ENCODE assay signal across 8 cellular contexts in the genomic region with DNA sequence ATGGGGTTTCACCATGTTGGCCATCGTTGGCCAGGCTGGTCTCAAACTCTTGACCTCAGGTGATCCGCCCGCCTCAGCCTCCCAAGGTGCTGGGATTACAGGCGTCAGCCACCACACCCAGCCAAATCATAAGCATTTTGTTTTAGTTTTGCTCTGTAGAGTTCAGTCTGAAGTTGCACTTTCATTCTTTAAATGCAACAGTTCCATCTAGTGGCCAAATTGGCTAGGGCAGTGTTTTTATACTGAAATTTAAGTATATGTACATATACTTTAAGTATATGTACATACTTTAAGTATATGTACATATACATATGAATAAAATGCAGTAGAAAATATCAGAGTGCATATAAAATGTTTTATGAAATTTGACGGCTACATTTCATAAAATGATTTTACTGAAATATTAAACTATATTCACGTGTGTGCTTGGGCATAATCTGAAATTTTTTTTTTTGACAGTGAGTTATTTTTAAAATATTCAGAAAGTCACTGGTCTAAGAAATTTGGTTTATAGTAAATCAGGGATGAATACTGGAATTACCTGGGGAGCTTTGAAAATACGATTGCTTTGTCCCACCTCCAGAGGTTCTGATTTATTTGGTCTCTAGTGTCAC.
DNase-seq lines count a peak whose midpoint lies in the region; ATAC-seq and TF ChIP-seq lines count a peak whose summit lies in the region.

No MANE protein-coding gene starts in this region.

- peak; percentile 77 for TF ChIP-seq CTCF in cardiac fibroblast (IDR thresholded peaks at IDR 0.05; ENCODE audit: low read depth, low read length)

- peak; percentile 32 for DNase-seq in activated CD4-positive, alpha-beta T cell treated with anti-CD3 and anti-CD28 coated beads for 48 hours
- no peak for DNase-seq in activated CD4-positive, alpha-beta T cell treated with anti-CD3 and anti-CD28 coated beads, Interleukin-2, amount 50 U/mL, for 1 hour
- DNase-seq in NOMO-1 treated with dmso at 0.1 percent for 144 hours (lab: John Stamatoyannopoulos, UW; ENCODE audit: unreplicated experiment) (peak; percentile 50), cardiac fibroblast (ENCODE audit: low read depth in 2 of 2) (peak; percentile 61 to 69), lung microvascular endothelial cell (ENCODE audit: low read depth in 2 of 2) (peak; percentile 50 to 59), GM19240 (ENCODE audit: insufficient read length, low spot score) (no peak)

- H3K4me3 ChIP-seq in cardiac fibroblast (replicated peaks in 1 of 2; ENCODE audit: low read depth in 2 of 2, low read length in 2 of 2): no peak overlapping the region

- ATAC-seq in GM19468 (IDR thresholded peaks at IDR 0.05; ENCODE audit: extremely low read depth, unreplicated experiment) (peak; percentile 25), HG03521 (IDR thresholded peaks at IDR 0.05; ENCODE audit: unreplicated experiment) (peak; percentile 64)

Comparison
In these comparisons a context has a peak if more than half of its experiments do, and no peak if none do; other contexts are left out.
1. DNase-seq: peak in activated CD4-positive, alpha-beta T cell treated with anti-CD3 and anti-CD28 coated beads for 48 hours (single experiment), NOMO-1 treated with dmso at 0.1 percent for 144 hours (single experiment), cardiac fibroblast (2 of 2) and lung microvascular endothelial cell (2 of 2); none in activated CD4-positive, alpha-beta T cell treated with anti-CD3 and anti-CD28 coated beads, Interleukin-2, amount 50 U/mL, for 1 hour (single experiment) and GM19240 (single experiment).